ENCODE assay signal across 8 cellular contexts in genomic region chr10:102421645-102422585, GRCh38. TPM values are rescaled to one million over a fixed set of nuclear protein-coding genes. Genes with fewer than 3 reads are reported as not detected.
DNase-seq lines count a peak whose midpoint lies in the region; ATAC-seq, FAIRE-seq and TF ChIP-seq lines count a peak whose summit lies in the region.

No MANE protein-coding gene starts in this region.

- BruUV-seq in MCF 10A (replicated peaks; lab: Mats Ljungman, UMichigan), result TSS peak; percentile 64

- H3K9me3 Mint-ChIP-seq in MCF 10A (ENCODE audit: unreplicated experiment), result no peaks in the 10 kb centered on the region

- peaks cover 17% of the 10 kb centered on the region for H3K36me3 Mint-ChIP-seq in MCF 10A (ENCODE audit: insufficient read depth, unreplicated experiment)

- intact Hi-C loops in MCF 10A (cut with micrococcal nuclease) (loop anchor here (1.0 to 10.0 kb wide), 6 partner anchors 19 to 253 kb away; partner anchors contain the start of genes ELOVL3 and NFKB2), testis (cut with DNase I; ENCODE audit: low total_unique reads) (loop anchor here (10.0 kb wide), 2 partner anchors 53 to 163 kb away; no protein-coding TSS in a partner anchor)

- H3K4me1 Mint-ChIP-seq in MCF 10A (ENCODE audit: insufficient read depth, unreplicated experiment), result peaks cover 6% of the 10 kb centered on the region

- H3K36me3 ChIP-seq in Loucy (ENCODE audit: insufficient read depth, low read length) (no peaks in the 10 kb centered on the region; the same call in 1 of the 2 replicates), testis (ENCODE audit: low read depth, missing control alignments) (no peaks in the 10 kb centered on the region)

- H3K9me2 ChIP-seq in Loucy (replicated peaks; ENCODE audit: low read depth, low read length), result no peaks in the 10 kb centered on the region

- peak overlapping the region; percentile 79 for H3K4me3 ChIP-seq in Loucy (ENCODE audit: low read length, poor library complexity, severe bottlenecking)
- H3K4me3 ChIP-seq in testis, result peak overlapping the region; percentile 80 to 96

- no peaks in the 10 kb centered on the region for H3K27me3 Mint-ChIP-seq in MCF 10A (ENCODE audit: insufficient read depth, unreplicated experiment)

- peak overlapping the region; percentile 99 for H3K4me3 Mint-ChIP-seq in MCF 10A (ENCODE audit: unreplicated experiment)

- TF ChIP-seq POLR2A in testis (IDR thresholded peaks at IDR 0.05), result no peak
- no peak; the same call in 1 of the 2 replicates for TF ChIP-seq POLR2A in GM12891 (IDR thresholded peaks at IDR 0.05; ENCODE audit: low read depth, low read length)

- H3K9ac ChIP-seq in Loucy (ENCODE audit: low read depth, low read length, poor library complexity, severe bottlenecking), result peak overlapping the region; percentile 76

- H3K4me1 ChIP-seq in Loucy (ENCODE audit: insufficient read depth, low read length, poor library complexity, severe bottlenecking), result peaks cover 25% of the 10 kb centered on the region
- peaks cover 23% of the 10 kb centered on the region for H3K4me1 ChIP-seq in testis

- no peaks in the 10 kb centered on the region for H3K27me3 ChIP-seq in Loucy (ENCODE audit: insufficient read depth, low read length, poor library complexity, severe bottlenecking)
- no peaks in the 10 kb centered on the region for H3K27me3 ChIP-seq in testis

- H3F3A ChIP-seq in Loucy (ENCODE audit: low read depth), result no peaks in the 10 kb centered on the region

- peak; percentile 2 for ATAC-seq in GM19023 (IDR thresholded peaks at IDR 0.05; ENCODE audit: unreplicated experiment)
- ATAC-seq in left lobe of liver, result peak; percentile 59

- no peaks in the 10 kb centered on the region for H4K20me1 ChIP-seq in Loucy (ENCODE audit: insufficient read depth, low read length, poor library complexity, severe bottlenecking)

- POLR2A ChIA-PET in MCF 10A (lab: Yijun Ruan, JAX), result interaction anchor here (0.6 to 6.1 kb wide), 26 partner anchors 9 to 1362 kb away, joined by 3 to 119 read pairs (median 5); partner anchors contain the start of genes ACTR1A, C10orf95, CUEDC2 and GBF1

- WGBS in testis, 2 donors, result 0 to 1% methylated on average over 31 to 42 of the region's 69 CpGs

- TF ChIP-seq CTCF in Loucy (conservative IDR thresholded peaks at IDR 0.05; ENCODE audit: low read length), result no peak
- no peak for TF ChIP-seq CTCF in MCF 10A (IDR thresholded peaks at IDR 0.05; ENCODE audit: unreplicated experiment)
- TF ChIP-seq CTCF in testis (IDR thresholded peaks at IDR 0.05), result no peak

- FAIRE-seq in GM12891 (lab: Jason Lieb, UNC), result no peak

- H3K4me2 ChIP-seq in Loucy (ENCODE audit: low read depth, low read length, poor library complexity, severe bottlenecking), result peak overlapping the region; percentile 93

- peak overlapping the region; percentile 74 to 80 for H3K27ac ChIP-seq in testis

- H3K9me3 ChIP-seq in Loucy (ENCODE audit: insufficient read depth, low read depth, low read length) (no peaks in the 10 kb centered on the region), testis (no peaks in the 10 kb centered on the region)

- H3K79me2 ChIP-seq in Loucy (ENCODE audit: insufficient read depth, low read length), result peaks cover 19% of the 10 kb centered on the region

- peak overlapping the region; percentile 64 for H3K27ac Mint-ChIP-seq in MCF 10A (ENCODE audit: low read depth, unreplicated experiment)

- CTCF ChIA-PET in MCF 10A (lab: Yijun Ruan, JAX), result interaction anchor here (0.6 to 8.6 kb wide), 26 partner anchors 11 to 474 kb away, joined by 3 to 137 read pairs (median 4); partner anchors contain the start of genes C10orf95, CUEDC2 and NFKB2

- H2AFZ ChIP-seq in Loucy (ENCODE audit: low read length), result peak overlapping the region; percentile 89

- DNase-seq in 8988T (peak; percentile 49), MCF 10A (ENCODE audit: unreplicated experiment) (peak; percentile 63), left lobe of liver (ENCODE audit: low spot score) (peak; percentile 75), testis (peak; percentile 48), GM12891 (ENCODE audit: insufficient read length, low spot score) (no peak), NCI-H446 treated with DMSO at 0.1 percent for 48 hours (lab: John Stamatoyannopoulos, UW) (no peak)

TF ChIP-seq in GM12891, 5 proteins besides CTCF, POLR2A, EP300 and RAD21:
- TF ChIP-seq TAF1 (IDR thresholded peaks at IDR 0.05; ENCODE audit: low read depth, low read length), result no peak
- TF ChIP-seq POLR2AphosphoS5 (IDR thresholded peaks at IDR 0.05; ENCODE audit: low read depth, low read length), result no peak
- TF ChIP-seq POU2F2 (IDR thresholded peaks at IDR 0.05; ENCODE audit: low read depth, low read length), result no peak
- TF ChIP-seq SPI1 (IDR thresholded peaks at IDR 0.05; ENCODE audit: low read depth, low read length), result no peak
- no peak for TF ChIP-seq PAX5 (IDR thresholded peaks at IDR 0.05; ENCODE audit: insufficient read depth, low read length, severe bottlenecking)

RNA-seq across cellular contexts. Expression of gene FBXL15, which starts 1.3 kb away (rescaled TPM):
- total RNA-seq in MCF 10A (2022) (11.1 and 11.3 TPM in 2 replicates), left lobe of liver (12.7 TPM), testis (10 to 100 TPM; 28.9 to 32.2 TPM)
- 9.2 TPM for polyA plus RNA-seq in testis (ENCODE audit: insufficient read depth, low read depth, low replicate concordance)
- 8.4 TPM for polyA plus RNA-seq in GM12891 (2012; ENCODE audit: low read depth, missing spikeins)

RNA-seq across cellular contexts. Expression of gene PSD, which starts 3.3 kb away (rescaled TPM):
- total RNA-seq in MCF 10A (2022), result 0.66 and 0.75 TPM in 2 replicates
- total RNA-seq in left lobe of liver, result 7.0 TPM
- 10 to 100 TPM; 22.0 to 22.7 TPM for total RNA-seq in testis
- 17.7 TPM for polyA plus RNA-seq in testis (ENCODE audit: insufficient read depth, low read depth, low replicate concordance)
- polyA plus RNA-seq in GM12891 (2012; ENCODE audit: low read depth, missing spikeins), result 2.7 TPM

RNA-seq across cellular contexts. Expression of gene CUEDC2, which starts 10.5 kb away (rescaled TPM):
- total RNA-seq in MCF 10A (2022), result 55.0 and 64.5 TPM in 2 replicates
- total RNA-seq in left lobe of liver, result 23.4 TPM
- total RNA-seq in testis, result 10 to 100 TPM; 49.0 to 70.5 TPM
- polyA plus RNA-seq in testis (ENCODE audit: insufficient read depth, low read depth, low replicate concordance), result 76.0 TPM
- polyA plus RNA-seq in GM12891 (2012; ENCODE audit: low read depth, missing spikeins), result 78.9 TPM

RNA-seq across cellular contexts. Expression of gene NFKB2, which starts 26.4 kb away (rescaled TPM):
- total RNA-seq in MCF 10A (2022) (60.9 and 76.2 TPM in 2 replicates), left lobe of liver (9.0 TPM), testis (10 to 100 TPM; 25.2 to 42.7 TPM)
- 18.4 TPM for polyA plus RNA-seq in testis (ENCODE audit: insufficient read depth, low read depth, low replicate concordance)
- 125 TPM for polyA plus RNA-seq in GM12891 (2012; ENCODE audit: low read depth, missing spikeins)

RNA-seq across cellular contexts. Expression of gene C10orf95, which starts 29.4 kb away (rescaled TPM):
- total RNA-seq in MCF 10A (2022) (0.49 and 0.63 TPM in 2 replicates), left lobe of liver (not detected), testis (1 to 10 TPM in 1 of 2 donors, under 1 TPM in 1; 0.55 to 1.3 TPM)
- polyA plus RNA-seq in testis (ENCODE audit: insufficient read depth, low read depth, low replicate concordance), result 0.29 TPM
- polyA plus RNA-seq in GM12891 (2012; ENCODE audit: low read depth, missing spikeins), result 0.59 TPM

Comparison
In these comparisons a context has a peak if more than half of its experiments do, and no peak if none do; other contexts are left out.
1. DNase-seq: peak in 8988T (single experiment), MCF 10A (single experiment), left lobe of liver (single experiment) and testis (single experiment); none in GM12891 (single experiment) and NCI-H446 treated with DMSO at 0.1 percent for 48 hours (single experiment).